Comparison of ENCODE assay signal across 19 cellular contexts in the genomic region with DNA sequence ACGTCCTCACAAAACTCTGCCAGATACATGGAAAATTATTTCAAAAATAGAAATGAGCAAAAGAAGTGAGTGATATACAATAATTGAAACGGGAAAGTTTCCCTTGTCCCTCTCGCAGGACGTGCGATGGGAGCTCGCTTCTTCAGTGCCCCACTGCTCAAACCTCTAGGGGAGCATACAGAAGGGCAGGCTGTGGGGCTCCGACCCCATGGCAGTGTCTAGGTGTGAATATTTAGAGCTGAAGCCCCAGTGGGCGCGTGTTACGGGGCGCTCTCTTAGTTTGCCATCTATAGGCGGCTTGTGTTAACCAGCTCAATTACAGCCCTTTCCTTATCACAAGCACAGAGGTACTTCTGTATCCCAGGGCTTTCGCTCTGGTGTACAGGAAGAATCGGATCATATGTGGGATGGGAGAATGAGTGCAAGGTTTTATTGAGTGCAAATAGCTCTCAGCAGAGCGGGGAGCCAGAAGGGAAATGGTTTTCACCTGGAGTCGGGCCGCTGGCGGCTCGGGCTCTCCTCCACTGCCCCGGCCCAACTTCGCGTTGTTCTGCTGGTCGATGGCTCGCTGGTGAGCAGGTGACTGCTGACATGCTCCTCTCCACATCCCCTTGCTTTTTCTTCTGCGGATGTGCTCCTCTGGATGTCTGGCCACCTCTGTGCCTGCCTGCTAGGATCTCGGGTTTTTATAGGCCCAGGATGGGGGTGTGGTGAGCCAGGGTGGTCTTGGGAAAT.
"Had no signal": no experiment of that assay in that cellular context is flagged by ENCODE, and none has a peak within 500 bp of the region (broad histone marks: within the 10 kb centered on the region; RNA-seq: fewer than 3 reads in every experiment).

No MANE protein-coding gene starts in this region.

- H2AFZ ChIP-seq: parathyroid adenoma had no signal

- FAIRE-seq: endometrium, frontal cortex had no signal

- H3K27ac ChIP-seq: heart left ventricle, parathyroid adenoma, psoas muscle, right lobe of liver, suprapubic skin, tibial nerve, upper lobe of right lung, vagina had no signal

- H3K4me3 ChIP-seq: heart left ventricle, psoas muscle, right lobe of liver, suprapubic skin, tibial nerve, upper lobe of right lung, vagina had no signal

- H3K9me3 ChIP-seq: psoas muscle, right lobe of liver, suprapubic skin, tibial nerve, upper lobe of right lung, vagina had no signal

- H3K4me1 ChIP-seq: heart left ventricle, parathyroid adenoma, psoas muscle, right lobe of liver, suprapubic skin, tibial nerve, upper lobe of right lung, vagina had no signal

- H3K27me3 ChIP-seq: heart left ventricle, right lobe of liver, suprapubic skin, tibial nerve, upper lobe of right lung, vagina had no signal

- H3K79me2 ChIP-seq: parathyroid adenoma had no signal

- H3K9ac ChIP-seq: parathyroid adenoma had no signal

- H3K36me3 ChIP-seq: heart left ventricle, right lobe of liver, suprapubic skin, tibial nerve, upper lobe of right lung, vagina had no signal

- DNase-seq: effector memory CD4-positive, alpha-beta T cell; heart left ventricle; hippocampal formation; kidney glomerular epithelial cell; mesendoderm; naive B cell; psoas muscle; retina; right lobe of liver; stimulated activated CD4-positive, alpha-beta T cell treated with anti-CD3 and anti-CD28 coated beads, Interleukin-4, amount 100 ng/mL, for 1 hour; stimulated activated CD8-positive, alpha-beta memory T cell treated with anti-CD3 and anti-CD28 coated beads, Interleukin-4, amount 100 ng/mL, for 48 hours; stimulated activated naive CD8-positive, alpha-beta T cell treated with anti-CD3 and anti-CD28 coated beads, Interleukin-15, Interleukin-2, amounts not matched to agents 100 U/mL and 50 U/mL, for 24 hours; upper lobe of right lung had no signal
